ENCODE assay signal across 1 cellular context in genomic region chr5:138149530-138149929, GRCh38.
TF ChIP-seq lines count a peak whose summit lies in the region.

No MANE protein-coding gene starts in this region.

TF ChIP-seq in SK-N-SH, 30 proteins besides CTCF, POLR2A, EP300 and RAD21 (continued from another document):
- TF ChIP-seq FOSL2 (IDR thresholded peaks at IDR 0.05; ENCODE audit: borderline replicate concordance, low read depth) (no peak), GABPA (IDR thresholded peaks at IDR 0.05; ENCODE audit: low read depth) (no peak), USF1 (IDR thresholded peaks at IDR 0.05; ENCODE audit: borderline replicate concordance, low read depth) (no peak), MEF2A (IDR thresholded peaks at IDR 0.05; ENCODE audit: borderline replicate concordance, low read depth) (no peak), JUND (IDR thresholded peaks at IDR 0.05) (no peak), NFIC (IDR thresholded peaks at IDR 0.05; ENCODE audit: borderline replicate concordance) (no peak), IRF3 (IDR thresholded peaks at IDR 0.05; ENCODE audit: low read depth, low read length) (no peak), USF2 (IDR thresholded peaks at IDR 0.05; ENCODE audit: borderline replicate concordance, low read depth, low read length) (no peak), TAF1 (IDR thresholded peaks at IDR 0.05; ENCODE audit: borderline replicate concordance, low read depth, low read length) (no peak), CHD2 (IDR thresholded peaks at IDR 0.05; ENCODE audit: low read length, partially characterized antibody) (no peak)
TF ChIP-seq in SK-N-SH: peak in this region for 0.
